In the genomic region with DNA sequence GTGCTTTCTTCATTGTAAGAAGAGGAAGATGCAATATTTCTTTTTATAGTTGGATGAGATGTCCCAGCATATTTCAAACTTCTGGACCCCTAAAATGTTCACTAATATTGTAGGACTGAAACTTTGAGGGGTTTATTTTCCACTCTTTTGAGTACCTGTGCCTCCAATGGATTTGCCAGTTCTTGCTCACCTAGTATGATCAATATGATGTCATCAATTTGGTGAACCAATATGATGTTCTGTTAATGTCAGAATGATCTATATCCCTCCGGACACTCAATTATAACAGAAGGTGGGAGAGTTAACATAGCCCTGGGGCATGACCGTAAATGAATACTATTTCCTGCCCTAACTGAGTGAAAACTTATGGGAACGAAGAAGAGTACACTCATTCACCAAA, we compare ENCODE assay signal across 34 cellular contexts.
"Had no signal": no experiment of that assay in that cellular context is flagged by ENCODE, and none has a peak within 500 bp of the region (broad histone marks: within the 10 kb centered on the region; RNA-seq: fewer than 3 reads in every experiment).

No MANE protein-coding gene starts in this region.

- H3K4me1 ChIP-seq: adrenal gland, ascending aorta, body of pancreas, breast epithelium had no signal

- H3K36me3 ChIP-seq: adrenal gland, ascending aorta, brain microvascular endothelial cell, breast epithelium, cardiac muscle cell had no signal

- H3K27ac ChIP-seq: adrenal gland, ascending aorta, body of pancreas, brain microvascular endothelial cell, breast epithelium, cardiac muscle cell had no signal

- H3K27me3 ChIP-seq: adrenal gland, ascending aorta, body of pancreas, brain microvascular endothelial cell, breast epithelium, cardiac muscle cell had no signal

- H3K4me3 ChIP-seq: adrenal gland, ascending aorta, body of pancreas, breast epithelium, cardiac muscle cell had no signal

- ATAC-seq: activated naive CD4-positive, alpha-beta T cell treated with anti-CD3 and anti-CD28 coated beads, Interleukin-2, amount 50 U/mL, for 72 hours; activated naive CD8-positive, alpha-beta T cell treated with anti-CD3 and anti-CD28 coated beads, Interleukin-2, amount 50 U/mL, for 24 hours; activated T-cell treated with anti-CD3 and anti-CD28 coated beads, Interleukin-2, amount 50 U/mL, for 4 hours; activated T-cell treated with anti-CD3 and anti-CD28 coated beads, Interleukin-2, amount 50 U/mL, for 72 hours; activated T-helper 17 cell treated with anti-CD3 and anti-CD28 coated beads, Interleukin-2, amount 50 U/mL, for 72 hours; body of pancreas had no signal

- H3K9me3 ChIP-seq: adrenal gland, ascending aorta, body of pancreas, breast epithelium had no signal

- DNase-seq: activated effector memory CD4-positive, alpha-beta T cell treated with anti-CD3 and anti-CD28 coated beads, Interleukin-2, amount 50 U/mL, for 16 hours; activated effector memory CD4-positive, alpha-beta T cell treated with Interleukin-2 at 50 U/mL for 16 hours; activated gamma-delta T cell; activated gamma-delta T cell treated with Interleukin-2 at 50 U/mL for 16 hours; activated naive CD4-positive, alpha-beta T cell; activated naive CD4-positive, alpha-beta T cell treated with anti-CD3 and anti-CD28 coated beads for 36 hours; activated naive CD4-positive, alpha-beta T cell treated with anti-CD3 and anti-CD28 coated beads, Interleukin-2, amount 10 ng/mL, durations not matched to agents 7 days and 5 days; activated naive CD4-positive, alpha-beta T cell treated with anti-CD3 and anti-CD28 coated beads, Interleukin-2, amount 50 U/mL, for 16 hours; activated naive CD4-positive, alpha-beta T cell treated with Interleukin-2 at 50 U/mL for 16 hours; activated naive CD8-positive, alpha-beta T cell treated with anti-CD3 and anti-CD28 coated beads for 36 hours; activated naive CD8-positive, alpha-beta T cell treated with anti-CD3 and anti-CD28 coated beads, Interleukin-2, amount 10 ng/mL, durations not matched to agents 7 days and 5 days; activated naive CD8-positive, alpha-beta T cell treated with anti-CD3 and anti-CD28 coated beads, Interleukin-2, amount 50 U/mL, for 24 hours; activated T-cell treated with anti-CD3 and anti-CD28 coated beads, Interleukin-2, amount 50 U/mL, for 1 hour; activated T-cell treated with anti-CD3 and anti-CD28 coated beads, Interleukin-2, amount 50 U/mL, for 24 hours; activated T-cell treated with anti-CD3 and anti-CD28 coated beads, Interleukin-2, amount 50 U/mL, for 4 hours; activated T-cell treated with anti-CD3 and anti-CD28 coated beads, Interleukin-2, amount 50 U/mL, for 48 hours; activated T-cell treated with anti-CD3 and anti-CD28 coated beads, Interleukin-2, amount 50 U/mL, for 72 hours; adrenal gland; amniotic stem cell; amygdala; anterior cingulate cortex; aorta; body of pancreas; brain microvascular endothelial cell; caudate nucleus; central memory CD4-positive, alpha-beta T cell; cerebellar nuclear complex had no signal

- FAIRE-seq: astrocyte, bronchial epithelial cell had no signal
